ENCODE assay signal across 8 cellular contexts in genomic region chr22:20741634-20742581, GRCh38. TPM values are rescaled to one million over a fixed set of nuclear protein-coding genes. Genes with fewer than 3 reads are reported as not detected.
A peak's percentile ranks its signal among the peaks of the same experiment; 100 is the strongest.
DNase-seq lines count a peak whose midpoint lies in the region; ATAC-seq, FAIRE-seq and TF ChIP-seq lines count a peak whose summit lies in the region.

No MANE protein-coding gene starts in this region.

- peak; percentile 6 for DNase-seq in NCI-H748 (lab: John Stamatoyannopoulos, UW; ENCODE audit: unreplicated experiment)
- no peak for DNase-seq in NCI-H748 treated with DMSO at 0.1 percent for 48 hours (lab: John Stamatoyannopoulos, UW)
- peak; percentile 12 for DNase-seq in M059J (ENCODE audit: low read depth)
- DNase-seq in activated CD4-positive, alpha-beta T cell treated with anti-CD3 and anti-CD28 coated beads, Interleukin-2, amount 10 ng/mL, durations not matched to agents 24 days and 14 days = peak; percentile 82
- DNase-seq in epithelial cell of proximal tubule (ENCODE audit: low read depth) = no peak
- peak in 2 of 6 donors; percentile 22 to 57 for DNase-seq in pancreas

- no peak overlapping the region for H3K27ac Mint-ChIP-seq in activated CD4-positive, alpha-beta T cell treated with anti-CD3 and anti-CD28 coated beads, Interleukin-2, amount 10 ng/mL, durations not matched to agents 24 days and 14 days

- peaks cover 7% of the 10 kb centered on the region for H3K4me1 Mint-ChIP-seq in activated CD4-positive, alpha-beta T cell treated with anti-CD3 and anti-CD28 coated beads, Interleukin-2, amount 10 ng/mL, durations not matched to agents 24 days and 14 days

- no peaks in the 10 kb centered on the region for H3K9me3 Mint-ChIP-seq in activated CD4-positive, alpha-beta T cell treated with anti-CD3 and anti-CD28 coated beads, Interleukin-2, amount 10 ng/mL, durations not matched to agents 24 days and 14 days

- intact Hi-C loops in activated CD4-positive, alpha-beta T cell treated with anti-CD3 and anti-CD28 coated beads, Interleukin-2, amount 10 ng/mL, durations not matched to agents 24 days and 14 days (cut with micrococcal nuclease) = loop anchor here (1.0 kb wide), 1 partner anchor 136 kb away; no protein-coding TSS in a partner anchor
- intact Hi-C loops in pancreas (cut with DNase I) = no loop called here

- H3K4me3 Mint-ChIP-seq in activated CD4-positive, alpha-beta T cell treated with anti-CD3 and anti-CD28 coated beads, Interleukin-2, amount 10 ng/mL, durations not matched to agents 24 days and 14 days = no peak overlapping the region

- peaks cover 32% of the 10 kb centered on the region for H3K36me3 Mint-ChIP-seq in activated CD4-positive, alpha-beta T cell treated with anti-CD3 and anti-CD28 coated beads, Interleukin-2, amount 10 ng/mL, durations not matched to agents 24 days and 14 days (ENCODE audit: low read depth)

- WGBS in pancreas, 2 donors = 57 to 61% methylated on average over 16 of the region's 16 CpGs

- FAIRE-seq in pancreas (lab: Jason Lieb, UNC) = no peak

- H3K36me3 ChIP-seq in pancreas = peaks cover 0 to 5% (median 4%) of the 10 kb centered on the region in 3 donors

- H3K27ac ChIP-seq in pancreas = no peak overlapping the region

- no peaks in the 10 kb centered on the region for H3K4me1 ChIP-seq in pancreas

- no peak overlapping the region for H3K4me3 ChIP-seq in epithelial cell of proximal tubule (ENCODE audit: low read depth, low read length)
- H3K4me3 ChIP-seq in pancreas = no peak overlapping the region

- no peaks in the 10 kb centered on the region for H3K9me3 ChIP-seq in pancreas

- peak; percentile 74 for TF ChIP-seq CTCF in epithelial cell of proximal tubule (conservative IDR thresholded peaks at IDR 0.05; ENCODE audit: low read depth, low read length)
- peak in 3 of 4 donors; percentile 41 to 61 (median 57) for TF ChIP-seq CTCF in pancreas (IDR thresholded peaks at IDR 0.05)

- H3K27me3 Mint-ChIP-seq in activated CD4-positive, alpha-beta T cell treated with anti-CD3 and anti-CD28 coated beads, Interleukin-2, amount 10 ng/mL, durations not matched to agents 24 days and 14 days = no peaks in the 10 kb centered on the region

- ATAC-seq in pancreas = peak; percentile 67 to 90 (median 80)
- ATAC-seq in GM18511 (IDR thresholded peaks at IDR 0.05; ENCODE audit: unreplicated experiment) = no peak
- ATAC-seq in HG03457 (IDR thresholded peaks at IDR 0.05; ENCODE audit: unreplicated experiment) = no peak

- H3K27me3 ChIP-seq in pancreas = no peaks in the 10 kb centered on the region

RNA-seq across cellular contexts. Expression of gene SERPIND1, which starts 32.0 kb away (rescaled TPM):
- total RNA-seq in M059J (2014; rRNA removed; shearing (Covaris generic)) = not detected in 2 replicates
- not detected in 2 replicates for total RNA-seq in activated CD4-positive, alpha-beta T cell treated with anti-CD3 and anti-CD28 coated beads, Interleukin-2, amount 10 ng/mL, durations not matched to agents 24 days and 14 days
- total RNA-seq in epithelial cell of proximal tubule (not detected in 2 replicates), pancreas (under 1 TPM in 5 of 6 donors, not detected in 1; 0.09 to 0.35 (median 0.12) TPM)
- polyA plus RNA-seq in pancreas = under 1 TPM; 0.21 to 0.30 TPM

Comparison
In these comparisons a context has a peak if more than half of its experiments do, and no peak if none do; other contexts are left out.
1. DNase-seq: peak in NCI-H748 (single experiment), M059J (single experiment) and activated CD4-positive, alpha-beta T cell treated with anti-CD3 and anti-CD28 coated beads, Interleukin-2, amount 10 ng/mL, durations not matched to agents 24 days and 14 days (single experiment); none in NCI-H748 treated with DMSO at 0.1 percent for 48 hours (single experiment) and epithelial cell of proximal tubule (single experiment).
2. ATAC-seq: peak in pancreas (4 of 4); none in GM18511 (single experiment) and HG03457 (single experiment).